In genomic region chr1:40531381-40532061, GRCh38 we compare ENCODE assay signal across 8 cellular contexts. TPM values are rescaled to one million over a fixed set of nuclear protein-coding genes. Genes with fewer than 3 reads are reported as not detected.
DNase-seq lines count a peak whose midpoint lies in the region; ATAC-seq and TF ChIP-seq lines count a peak whose summit lies in the region.

ZNF684 (plus strand) TSS chr1:40531637; CDS start chr1:40533167, 1,530 bp downstream.

- CTCF ChIA-PET in naive thymus-derived CD4-positive, alpha-beta T cell (lab: Charles Lee) = interaction anchor here (1.0 to 1.4 kb wide), 2 partner anchors 22 to 93 kb away, joined by 3 read pairs; no protein-coding TSS in a partner anchor

- intact Hi-C loops in naive thymus-derived CD4-positive, alpha-beta T cell (cut with micrococcal nuclease) = loop anchor here (1.0 to 5.0 kb wide), 14 partner anchors 23 to 839 kb away; partner anchors contain the start of genes EXO5 (in 2 of the 2), NFYC (in 2 of the 2), RIMS3 (in 2 of the 2) and RLF (in 2 of the 2)

- no peak for TF ChIP-seq CTCF in Peyer's patch (IDR thresholded peaks at IDR 0.05)

- ATAC-seq in GM21786 (IDR thresholded peaks at IDR 0.05; ENCODE audit: unreplicated experiment) = peak; percentile 97
- peak; percentile 99 for ATAC-seq in naive thymus-derived CD4-positive, alpha-beta T cell
- ATAC-seq in stimulated activated memory B cell treated with anti-CD40 and anti-IgM and Interleukin-4, amounts not matched to agents 10 μg/mL and 1 μg/mL and 100 μg/mL, for 72 hours = peak; percentile 99

- peak within 1 kb of the TSS; percentile 46 to 73 (median 64) for H3K4me3 ChIP-seq in Peyer's patch
- peak within 1 kb of the TSS; percentile 78 for H3K4me3 ChIP-seq in naive thymus-derived CD4-positive, alpha-beta T cell (ENCODE audit: low read length)

- H3K27me3 ChIP-seq in Peyer's patch = no peaks in the 10 kb centered on the region
- no peaks in the 10 kb centered on the region for H3K27me3 ChIP-seq in naive thymus-derived CD4-positive, alpha-beta T cell (ENCODE audit: control insufficient read depth in 2 of 2, insufficient read depth in 2 of 2, low read length in 2 of 2)

- peaks cover 22 to 29% (median 25%) of the 10 kb centered on the region in 7 donors for H3K4me1 Mint-ChIP-seq in naive thymus-derived CD4-positive, alpha-beta T cell
- peaks cover 27% of the 10 kb centered on the region for H3K4me1 Mint-ChIP-seq in stimulated activated memory B cell treated with anti-CD40 and anti-IgM and Interleukin-4, amounts not matched to agents 10 μg/mL and 1 μg/mL and 100 μg/mL, for 72 hours

- peaks cover 0 to 15% (median 4%) of the 10 kb centered on the region in 4 donors for H3K4me1 ChIP-seq in Peyer's patch
- H3K4me1 ChIP-seq in naive thymus-derived CD4-positive, alpha-beta T cell (ENCODE audit: control insufficient read depth in 2 of 2, insufficient read depth in 2 of 2, low read length in 2 of 2) = peaks cover 14 to 17% of the 10 kb centered on the region in 2 donors

- H3K4me3 Mint-ChIP-seq in naive thymus-derived CD4-positive, alpha-beta T cell = peak within 1 kb of the TSS; percentile 89 to 100 (median 98)
- H3K4me3 Mint-ChIP-seq in stimulated activated memory B cell treated with anti-CD40 and anti-IgM and Interleukin-4, amounts not matched to agents 10 μg/mL and 1 μg/mL and 100 μg/mL, for 72 hours = peak within 1 kb of the TSS; percentile 95

- peaks cover 2 to 35% (median 8%) of the 10 kb centered on the region in 11 donors for H3K9me3 Mint-ChIP-seq in naive thymus-derived CD4-positive, alpha-beta T cell
- H3K9me3 Mint-ChIP-seq in stimulated activated memory B cell treated with anti-CD40 and anti-IgM and Interleukin-4, amounts not matched to agents 10 μg/mL and 1 μg/mL and 100 μg/mL, for 72 hours = peaks cover 6% of the 10 kb centered on the region

- no peaks in the 10 kb centered on the region for H3K9me3 ChIP-seq in KOPT-K1 (ENCODE audit: insufficient read depth, low read length, poor library complexity, severe bottlenecking)
- H3K9me3 ChIP-seq in Peyer's patch = no peaks in the 10 kb centered on the region
- no peaks in the 10 kb centered on the region for H3K9me3 ChIP-seq in naive thymus-derived CD4-positive, alpha-beta T cell (ENCODE audit: control insufficient read depth in 2 of 3, low read length in 3 of 3)

- peak; percentile 19 to 54 for TF ChIP-seq POLR2A in Peyer's patch (IDR thresholded peaks at IDR 0.05)

- DNase-seq in DMS79 treated with DMSO at 0.1 percent for 48 hours (lab: John Stamatoyannopoulos, UW) = peak; percentile 95
- DNase-seq in Peyer's patch = peak; percentile 85 to 96 (median 88)
- DNase-seq in activated T-helper 1 cell treated with Interleukin-2 at 50 U/mL for 16 hours (ENCODE audit: low read depth) = peak; percentile 73
- DNase-seq in fibroblast of gingiva (ENCODE audit: low read depth) = peak; percentile 89
- peak; percentile 57 to 87 (median 81) for DNase-seq in naive thymus-derived CD4-positive, alpha-beta T cell

- H3K36me3 ChIP-seq in KOPT-K1 (ENCODE audit: insufficient read depth, low read length) (peaks cover 9% of the 10 kb centered on the region), Peyer's patch (no peaks in the 10 kb centered on the region)
- no peaks in the 10 kb centered on the region for H3K36me3 ChIP-seq in naive thymus-derived CD4-positive, alpha-beta T cell (ENCODE audit: control insufficient read depth in 2 of 3, insufficient read depth in 3 of 3, low read length in 3 of 3)

- H3K27ac ChIP-seq in KOPT-K1 (ENCODE audit: low read depth, low read length, poor library complexity, severe bottlenecking) (peak within 1 kb of the TSS; percentile 67), Peyer's patch (peak within 1 kb of the TSS; percentile 63 to 82 (median 78))
- peak within 1 kb of the TSS; percentile 80 for H3K27ac ChIP-seq in naive thymus-derived CD4-positive, alpha-beta T cell (ENCODE audit: low read depth, low read length)

- peak within 1 kb of the TSS; percentile 59 to 96 (median 93) for H3K27ac Mint-ChIP-seq in naive thymus-derived CD4-positive, alpha-beta T cell
- peak within 1 kb of the TSS; percentile 84 for H3K27ac Mint-ChIP-seq in stimulated activated memory B cell treated with anti-CD40 and anti-IgM and Interleukin-4, amounts not matched to agents 10 μg/mL and 1 μg/mL and 100 μg/mL, for 72 hours

- H3K36me3 Mint-ChIP-seq in naive thymus-derived CD4-positive, alpha-beta T cell = peaks cover 0 to 25% (median 11%) of the 10 kb centered on the region in 5 donors
- peaks cover 7% of the 10 kb centered on the region for H3K36me3 Mint-ChIP-seq in stimulated activated memory B cell treated with anti-CD40 and anti-IgM and Interleukin-4, amounts not matched to agents 10 μg/mL and 1 μg/mL and 100 μg/mL, for 72 hours

- POLR2A ChIA-PET in naive thymus-derived CD4-positive, alpha-beta T cell (lab: Charles Lee) = interaction anchor here (0.6 to 2.4 kb wide), 18 partner anchors 9 to 471 kb away, joined by 3 to 20 read pairs (median 3); partner anchors contain the start of genes CITED4, EXO5, NFYC and ZFP69

- peaks cover 4 to 24% (median 17%) of the 10 kb centered on the region in 5 donors for H3K27me3 Mint-ChIP-seq in naive thymus-derived CD4-positive, alpha-beta T cell
- H3K27me3 Mint-ChIP-seq in stimulated activated memory B cell treated with anti-CD40 and anti-IgM and Interleukin-4, amounts not matched to agents 10 μg/mL and 1 μg/mL and 100 μg/mL, for 72 hours = no peaks in the 10 kb centered on the region

RNA-seq across cellular contexts. Expression of gene ZNF684, which starts in this region (rescaled TPM):
- 10 to 100 TPM in 1 of 4 donors, 1 to 10 TPM in 3; 2.3 to 46.2 (median 4.4) TPM for total RNA-seq in Peyer's patch
- 1 to 10 TPM; 1.3 to 6.6 (median 3.7) TPM for total RNA-seq in naive thymus-derived CD4-positive, alpha-beta T cell
- polyA plus RNA-seq in naive thymus-derived CD4-positive, alpha-beta T cell = 1 to 10 TPM; 2.5 to 3.6 TPM

Comparison
In these comparisons a context has a peak if more than half of its experiments do, and no peak if none do; other contexts are left out.
1. Peak in every context shown above with its lines: DNase-seq, ATAC-seq, H3K4me3 ChIP-seq and H3K27ac ChIP-seq.